In genomic region chr15:64143276-64143675, GRCh38 we compare ENCODE assay signal across 16 cellular contexts.
"Had no signal": no experiment of that assay in that cellular context is flagged by ENCODE, and none has a peak within 500 bp of the region (broad histone marks: within the 10 kb centered on the region; RNA-seq: fewer than 3 reads in every experiment).

No MANE protein-coding gene starts in this region.

- H3K27me3 ChIP-seq: gastroesophageal sphincter, sigmoid colon, thyroid gland had no signal

- FAIRE-seq: kidney, TTC549, urothelium cell line had no signal

- H3K9me3 Mint-ChIP-seq: activated T-cell treated with anti-CD3 and anti-CD28 coated beads, Interleukin-2, amount 50 U/mL, for 72 hours; nephron progenitor cell; stimulated activated naive CD8-positive, alpha-beta T cell treated with anti-CD3 and anti-CD28 coated beads, Interleukin-15, Interleukin-2, amounts not matched to agents 100 ng/mL and 50 ng/mL, for 24 hours had no signal

- H3K4me1 Mint-ChIP-seq: nephron progenitor cell had no signal

- H3K4me3 ChIP-seq: coronary artery, gastroesophageal sphincter, left ventricle myocardium inferior, sigmoid colon, thyroid gland had no signal

- H3K27ac ChIP-seq: coronary artery, epithelial cell of prostate, gastroesophageal sphincter, left ventricle myocardium inferior, sigmoid colon, thyroid gland had no signal

- ATAC-seq: activated T-cell treated with anti-CD3 and anti-CD28 coated beads, Interleukin-2, amount 50 U/mL, for 72 hours; gastroesophageal sphincter had no signal

- H3K4me3 Mint-ChIP-seq: activated T-cell treated with anti-CD3 and anti-CD28 coated beads, Interleukin-2, amount 50 U/mL, for 72 hours; nephron progenitor cell; stimulated activated naive CD8-positive, alpha-beta T cell treated with anti-CD3 and anti-CD28 coated beads, Interleukin-15, Interleukin-2, amounts not matched to agents 100 ng/mL and 50 ng/mL, for 24 hours had no signal

- H3K9me3 ChIP-seq: gastroesophageal sphincter, left ventricle myocardium inferior, sigmoid colon, thyroid gland had no signal

- H3K27ac Mint-ChIP-seq: stimulated activated naive CD8-positive, alpha-beta T cell treated with anti-CD3 and anti-CD28 coated beads, Interleukin-15, Interleukin-2, amounts not matched to agents 100 ng/mL and 50 ng/mL, for 24 hours had no signal

- H3K27me3 Mint-ChIP-seq: stimulated activated naive CD8-positive, alpha-beta T cell treated with anti-CD3 and anti-CD28 coated beads, Interleukin-15, Interleukin-2, amounts not matched to agents 100 ng/mL and 50 ng/mL, for 24 hours had no signal

- H3K4me1 ChIP-seq: gastroesophageal sphincter, sigmoid colon had no signal

- DNase-seq: activated T-cell treated with anti-CD3 and anti-CD28 coated beads, Interleukin-2, amount 50 U/mL, for 72 hours; effector CD8-positive, alpha-beta T cell; kidney; left ventricle myocardium inferior; mesenchymal stem cell; nephron progenitor cell; sigmoid colon; stimulated activated CD4-positive, alpha-beta T cell treated with anti-CD3 and anti-CD28 coated beads, Interleukin-12 subunit alpha, Interleukin-12 subunit beta, amount 100 ng/mL, for 4 hours; T-helper 2 cell; thyroid gland had no signal
